1 cellular context compared by ENCODE assay signal in genomic region chr6:170295519-170296422, GRCh38.
A peak's percentile ranks its signal among the peaks of the same experiment; 100 is the strongest.
TF ChIP-seq lines count a peak whose summit lies in the region.

No MANE protein-coding gene starts in this region.

TF ChIP-seq in K562, 482 proteins besides CTCF, POLR2A, EP300 and RAD21 (continues in another document):
- TF ChIP-seq ZFP36 (IDR thresholded peaks at IDR 0.05; ENCODE audit: low read depth, low read length, partially characterized antibody) (peak; percentile 94), KDM2B (CRISPR knock-in tag; IDR thresholded peaks at IDR 0.05) (0 out of 2 replicates have a peak, but pooled peaks have one; percentile 1), SREBF1 (IDR thresholded peaks at IDR 0.05; ENCODE audit: borderline replicate concordance, low read depth, low read length) (no peak), ZNF592 (IDR thresholded peaks at IDR 0.05) (no peak), NCOA1 (IDR thresholded peaks at IDR 0.05; ENCODE audit: low read depth) (no peak), E2F6 (IDR thresholded peaks at IDR 0.05; ENCODE audit: borderline replicate concordance in 1 of 2, extremely low read depth in 1 of 2, insufficient read depth in 1 of 2, insufficient read length in 1 of 2, low read depth in 1 of 2, low read length in 1 of 2, poor library complexity in 1 of 2, severe bottlenecking in 1 of 2) (peak in 1 of 2 experiments; percentile 80), CCNT2 (IDR thresholded peaks at IDR 0.05; ENCODE audit: borderline replicate concordance, extremely low read depth, insufficient read length, low read depth, low read length) (peak; percentile 28), CBX8 (IDR thresholded peaks at IDR 0.05; ENCODE audit: borderline replicate concordance, extremely low read depth, low read depth, low read length, poor library complexity, severe bottlenecking) (peak; percentile 52), NFE2 (IDR thresholded peaks at IDR 0.05; ENCODE audit: low read depth) (no peak), ZFX (CRISPR knock-in tag; IDR thresholded peaks at IDR 0.05) (peak; percentile 50; the same call in 1 of the 2 replicates), CHD2 (IDR thresholded peaks at IDR 0.05; ENCODE audit: low read depth, low read length) (peak; percentile 72), MAX (CRISPR knock-in tag; IDR thresholded peaks at IDR 0.05) (0 out of 2 replicates have a peak, but pooled peaks have one; percentile 6), KDM5B (IDR thresholded peaks at IDR 0.05; ENCODE audit: insufficient replicate concordance, low read depth, low read length) (peak; percentile 32), FUS (optimal IDR thresholded peaks at IDR 0.05; ENCODE audit: low read depth, low read length) (peak; percentile 43), TCF7 (IDR thresholded peaks at IDR 0.05; ENCODE audit: borderline replicate concordance) (no peak), TFAP4 (CRISPR knock-in tag; IDR thresholded peaks at IDR 0.05; ENCODE audit: borderline replicate concordance) (peak; percentile 84; the same call in 1 of the 2 replicates), CCAR2 (IDR thresholded peaks at IDR 0.05; ENCODE audit: low read depth, low read length) (no peak), NRF1 (conservative IDR thresholded peaks at IDR 0.05 in 1 of 2, IDR thresholded peaks at IDR 0.05 in 1 of 2) (peak; percentile 22 to 43; a peak in 2 of 4 replicates), RBM25 (IDR thresholded peaks at IDR 0.05; ENCODE audit: low read depth, low read length, severe bottlenecking) (peak; percentile 92), MBD1 (CRISPR knock-in tag; IDR thresholded peaks at IDR 0.05) (no peak), KDM1A (IDR thresholded peaks at IDR 0.05) (0 out of 4 replicates have a peak, but pooled peaks of 1 of the 2 experiments have one; percentile 11), NFRKB (IDR thresholded peaks at IDR 0.05; ENCODE audit: low read depth) (no peak), PCBP1 (IDR thresholded peaks at IDR 0.05; ENCODE audit: low read depth, low read length, poor library complexity, severe bottlenecking) (peak; percentile 72), CBX2 (IDR thresholded peaks at IDR 0.05; ENCODE audit: insufficient read depth, low read length, poor library complexity, severe bottlenecking) (peak; percentile 46)
- TF ChIP-seq, protein P1, sequence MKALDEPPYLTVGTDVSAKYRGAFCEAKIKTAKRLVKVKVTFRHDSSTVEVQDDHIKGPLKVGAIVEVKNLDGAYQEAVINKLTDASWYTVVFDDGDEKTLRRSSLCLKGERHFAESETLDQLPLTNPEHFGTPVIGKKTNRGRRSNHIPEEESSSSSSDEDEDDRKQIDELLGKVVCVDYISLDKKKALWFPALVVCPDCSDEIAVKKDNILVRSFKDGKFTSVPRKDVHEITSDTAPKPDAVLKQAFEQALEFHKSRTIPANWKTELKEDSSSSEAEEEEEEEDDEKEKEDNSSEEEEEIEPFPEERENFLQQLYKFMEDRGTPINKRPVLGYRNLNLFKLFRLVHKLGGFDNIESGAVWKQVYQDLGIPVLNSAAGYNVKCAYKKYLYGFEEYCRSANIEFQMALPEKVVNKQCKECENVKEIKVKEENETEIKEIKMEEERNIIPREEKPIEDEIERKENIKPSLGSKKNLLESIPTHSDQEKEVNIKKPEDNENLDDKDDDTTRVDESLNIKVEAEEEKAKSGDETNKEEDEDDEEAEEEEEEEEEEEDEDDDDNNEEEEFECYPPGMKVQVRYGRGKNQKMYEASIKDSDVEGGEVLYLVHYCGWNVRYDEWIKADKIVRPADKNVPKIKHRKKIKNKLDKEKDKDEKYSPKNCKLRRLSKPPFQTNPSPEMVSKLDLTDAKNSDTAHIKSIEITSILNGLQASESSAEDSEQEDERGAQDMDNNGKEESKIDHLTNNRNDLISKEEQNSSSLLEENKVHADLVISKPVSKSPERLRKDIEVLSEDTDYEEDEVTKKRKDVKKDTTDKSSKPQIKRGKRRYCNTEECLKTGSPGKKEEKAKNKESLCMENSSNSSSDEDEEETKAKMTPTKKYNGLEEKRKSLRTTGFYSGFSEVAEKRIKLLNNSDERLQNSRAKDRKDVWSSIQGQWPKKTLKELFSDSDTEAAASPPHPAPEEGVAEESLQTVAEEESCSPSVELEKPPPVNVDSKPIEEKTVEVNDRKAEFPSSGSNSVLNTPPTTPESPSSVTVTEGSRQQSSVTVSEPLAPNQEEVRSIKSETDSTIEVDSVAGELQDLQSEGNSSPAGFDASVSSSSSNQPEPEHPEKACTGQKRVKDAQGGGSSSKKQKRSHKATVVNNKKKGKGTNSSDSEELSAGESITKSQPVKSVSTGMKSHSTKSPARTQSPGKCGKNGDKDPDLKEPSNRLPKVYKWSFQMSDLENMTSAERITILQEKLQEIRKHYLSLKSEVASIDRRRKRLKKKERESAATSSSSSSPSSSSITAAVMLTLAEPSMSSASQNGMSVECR (CRISPR knock-in tag; IDR thresholded peaks at IDR 0.05): peak; percentile 43; the same call in 1 of the 2 replicates
- TF ChIP-seq, protein P2, sequence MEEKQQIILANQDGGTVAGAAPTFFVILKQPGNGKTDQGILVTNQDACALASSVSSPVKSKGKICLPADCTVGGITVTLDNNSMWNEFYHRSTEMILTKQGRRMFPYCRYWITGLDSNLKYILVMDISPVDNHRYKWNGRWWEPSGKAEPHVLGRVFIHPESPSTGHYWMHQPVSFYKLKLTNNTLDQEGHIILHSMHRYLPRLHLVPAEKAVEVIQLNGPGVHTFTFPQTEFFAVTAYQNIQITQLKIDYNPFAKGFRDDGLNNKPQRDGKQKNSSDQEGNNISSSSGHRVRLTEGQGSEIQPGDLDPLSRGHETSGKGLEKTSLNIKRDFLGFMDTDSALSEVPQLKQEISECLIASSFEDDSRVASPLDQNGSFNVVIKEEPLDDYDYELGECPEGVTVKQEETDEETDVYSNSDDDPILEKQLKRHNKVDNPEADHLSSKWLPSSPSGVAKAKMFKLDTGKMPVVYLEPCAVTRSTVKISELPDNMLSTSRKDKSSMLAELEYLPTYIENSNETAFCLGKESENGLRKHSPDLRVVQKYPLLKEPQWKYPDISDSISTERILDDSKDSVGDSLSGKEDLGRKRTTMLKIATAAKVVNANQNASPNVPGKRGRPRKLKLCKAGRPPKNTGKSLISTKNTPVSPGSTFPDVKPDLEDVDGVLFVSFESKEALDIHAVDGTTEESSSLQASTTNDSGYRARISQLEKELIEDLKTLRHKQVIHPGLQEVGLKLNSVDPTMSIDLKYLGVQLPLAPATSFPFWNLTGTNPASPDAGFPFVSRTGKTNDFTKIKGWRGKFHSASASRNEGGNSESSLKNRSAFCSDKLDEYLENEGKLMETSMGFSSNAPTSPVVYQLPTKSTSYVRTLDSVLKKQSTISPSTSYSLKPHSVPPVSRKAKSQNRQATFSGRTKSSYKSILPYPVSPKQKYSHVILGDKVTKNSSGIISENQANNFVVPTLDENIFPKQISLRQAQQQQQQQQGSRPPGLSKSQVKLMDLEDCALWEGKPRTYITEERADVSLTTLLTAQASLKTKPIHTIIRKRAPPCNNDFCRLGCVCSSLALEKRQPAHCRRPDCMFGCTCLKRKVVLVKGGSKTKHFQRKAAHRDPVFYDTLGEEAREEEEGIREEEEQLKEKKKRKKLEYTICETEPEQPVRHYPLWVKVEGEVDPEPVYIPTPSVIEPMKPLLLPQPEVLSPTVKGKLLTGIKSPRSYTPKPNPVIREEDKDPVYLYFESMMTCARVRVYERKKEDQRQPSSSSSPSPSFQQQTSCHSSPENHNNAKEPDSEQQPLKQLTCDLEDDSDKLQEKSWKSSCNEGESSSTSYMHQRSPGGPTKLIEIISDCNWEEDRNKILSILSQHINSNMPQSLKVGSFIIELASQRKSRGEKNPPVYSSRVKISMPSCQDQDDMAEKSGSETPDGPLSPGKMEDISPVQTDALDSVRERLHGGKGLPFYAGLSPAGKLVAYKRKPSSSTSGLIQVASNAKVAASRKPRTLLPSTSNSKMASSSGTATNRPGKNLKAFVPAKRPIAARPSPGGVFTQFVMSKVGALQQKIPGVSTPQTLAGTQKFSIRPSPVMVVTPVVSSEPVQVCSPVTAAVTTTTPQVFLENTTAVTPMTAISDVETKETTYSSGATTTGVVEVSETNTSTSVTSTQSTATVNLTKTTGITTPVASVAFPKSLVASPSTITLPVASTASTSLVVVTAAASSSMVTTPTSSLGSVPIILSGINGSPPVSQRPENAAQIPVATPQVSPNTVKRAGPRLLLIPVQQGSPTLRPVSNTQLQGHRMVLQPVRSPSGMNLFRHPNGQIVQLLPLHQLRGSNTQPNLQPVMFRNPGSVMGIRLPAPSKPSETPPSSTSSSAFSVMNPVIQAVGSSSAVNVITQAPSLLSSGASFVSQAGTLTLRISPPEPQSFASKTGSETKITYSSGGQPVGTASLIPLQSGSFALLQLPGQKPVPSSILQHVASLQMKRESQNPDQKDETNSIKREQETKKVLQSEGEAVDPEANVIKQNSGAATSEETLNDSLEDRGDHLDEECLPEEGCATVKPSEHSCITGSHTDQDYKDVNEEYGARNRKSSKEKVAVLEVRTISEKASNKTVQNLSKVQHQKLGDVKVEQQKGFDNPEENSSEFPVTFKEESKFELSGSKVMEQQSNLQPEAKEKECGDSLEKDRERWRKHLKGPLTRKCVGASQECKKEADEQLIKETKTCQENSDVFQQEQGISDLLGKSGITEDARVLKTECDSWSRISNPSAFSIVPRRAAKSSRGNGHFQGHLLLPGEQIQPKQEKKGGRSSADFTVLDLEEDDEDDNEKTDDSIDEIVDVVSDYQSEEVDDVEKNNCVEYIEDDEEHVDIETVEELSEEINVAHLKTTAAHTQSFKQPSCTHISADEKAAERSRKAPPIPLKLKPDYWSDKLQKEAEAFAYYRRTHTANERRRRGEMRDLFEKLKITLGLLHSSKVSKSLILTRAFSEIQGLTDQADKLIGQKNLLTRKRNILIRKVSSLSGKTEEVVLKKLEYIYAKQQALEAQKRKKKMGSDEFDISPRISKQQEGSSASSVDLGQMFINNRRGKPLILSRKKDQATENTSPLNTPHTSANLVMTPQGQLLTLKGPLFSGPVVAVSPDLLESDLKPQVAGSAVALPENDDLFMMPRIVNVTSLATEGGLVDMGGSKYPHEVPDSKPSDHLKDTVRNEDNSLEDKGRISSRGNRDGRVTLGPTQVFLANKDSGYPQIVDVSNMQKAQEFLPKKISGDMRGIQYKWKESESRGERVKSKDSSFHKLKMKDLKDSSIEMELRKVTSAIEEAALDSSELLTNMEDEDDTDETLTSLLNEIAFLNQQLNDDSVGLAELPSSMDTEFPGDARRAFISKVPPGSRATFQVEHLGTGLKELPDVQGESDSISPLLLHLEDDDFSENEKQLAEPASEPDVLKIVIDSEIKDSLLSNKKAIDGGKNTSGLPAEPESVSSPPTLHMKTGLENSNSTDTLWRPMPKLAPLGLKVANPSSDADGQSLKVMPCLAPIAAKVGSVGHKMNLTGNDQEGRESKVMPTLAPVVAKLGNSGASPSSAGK (IDR thresholded peaks at IDR 0.05): peak; percentile 33; the same call in 1 of the 2 replicates
- TF ChIP-seq, protein P3, sequence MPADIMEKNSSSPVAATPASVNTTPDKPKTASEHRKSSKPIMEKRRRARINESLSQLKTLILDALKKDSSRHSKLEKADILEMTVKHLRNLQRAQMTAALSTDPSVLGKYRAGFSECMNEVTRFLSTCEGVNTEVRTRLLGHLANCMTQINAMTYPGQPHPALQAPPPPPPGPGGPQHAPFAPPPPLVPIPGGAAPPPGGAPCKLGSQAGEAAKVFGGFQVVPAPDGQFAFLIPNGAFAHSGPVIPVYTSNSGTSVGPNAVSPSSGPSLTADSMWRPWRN (IDR thresholded peaks at IDR 0.05; ENCODE audit: low read depth): peak; percentile 82
